ENCODE assay signal across 20 cellular contexts in genomic region chr20:25100914-25101313, GRCh38. TPM values are rescaled to one million over a fixed set of nuclear protein-coding genes. Genes with fewer than 3 reads are reported as not detected.
"Had no signal": no experiment of that assay in that cellular context is flagged by ENCODE, and none has a peak within 500 bp of the region (broad histone marks: within the 10 kb centered on the region; RNA-seq: fewer than 3 reads in every experiment).

No MANE protein-coding gene starts in this region.

- H3K27ac Mint-ChIP-seq: immature natural killer cell; naive thymus-derived CD8-positive, alpha-beta T cell; stimulated activated memory B cell treated with anti-CD40 and anti-IgM and Interleukin-4, amounts not matched to agents 10 μg/mL and 1 μg/mL and 100 μg/mL, for 72 hours; stimulated activated naive CD8-positive, alpha-beta T cell treated with anti-CD3 and anti-CD28 coated beads, Interleukin-15, Interleukin-2, amounts not matched to agents 100 ng/mL and 50 ng/mL, for 24 hours had no signal

- H3K9me3 Mint-ChIP-seq: immature natural killer cell; naive thymus-derived CD8-positive, alpha-beta T cell; stimulated activated memory B cell treated with anti-CD40 and anti-IgM and Interleukin-4, amounts not matched to agents 10 μg/mL and 1 μg/mL and 100 μg/mL, for 72 hours; stimulated activated naive CD8-positive, alpha-beta T cell treated with anti-CD3 and anti-CD28 coated beads, Interleukin-15, Interleukin-2, amounts not matched to agents 100 ng/mL and 50 ng/mL, for 24 hours had no signal

- DNase-seq: effector memory CD4-positive, alpha-beta T cell; foreskin fibroblast; glutamatergic neuron; immature natural killer cell; mesendoderm; mucosa of descending colon; naive thymus-derived CD8-positive, alpha-beta T cell; nucleus accumbens; ovary; right lobe of liver; stimulated activated CD4-positive, alpha-beta T cell treated with anti-CD3 and anti-CD28 coated beads, Interleukin-4, amount 100 ng/mL, for 1 hour; tibial artery; upper lobe of left lung; uterus had no signal

- H3K4me3 Mint-ChIP-seq: immature natural killer cell; naive thymus-derived CD8-positive, alpha-beta T cell; stimulated activated memory B cell treated with anti-CD40 and anti-IgM and Interleukin-4, amounts not matched to agents 10 μg/mL and 1 μg/mL and 100 μg/mL, for 72 hours; stimulated activated naive CD8-positive, alpha-beta T cell treated with anti-CD3 and anti-CD28 coated beads, Interleukin-15, Interleukin-2, amounts not matched to agents 100 ng/mL and 50 ng/mL, for 24 hours had no signal

- H3K36me3 Mint-ChIP-seq: immature natural killer cell; naive thymus-derived CD8-positive, alpha-beta T cell; stimulated activated memory B cell treated with anti-CD40 and anti-IgM and Interleukin-4, amounts not matched to agents 10 μg/mL and 1 μg/mL and 100 μg/mL, for 72 hours had no signal

- H3K4me1 ChIP-seq: gastroesophageal sphincter, right lobe of liver, tibial artery, upper lobe of left lung, uterus had no signal

- H3K27me3 ChIP-seq: ovary, right lobe of liver, upper lobe of left lung, uterus had no signal

- H3K36me3 ChIP-seq: gastroesophageal sphincter, ovary, right lobe of liver, tibial artery, upper lobe of left lung, uterus had no signal

- H3K9me3 ChIP-seq: gastroesophageal sphincter, mucosa of descending colon, ovary, right lobe of liver, tibial artery, upper lobe of left lung, uterus had no signal

- ATAC-seq: esophagus mucosa; gastroesophageal sphincter; mucosa of descending colon; naive thymus-derived CD8-positive, alpha-beta T cell; right lobe of liver; stimulated activated memory B cell treated with anti-CD40 and anti-IgM and Interleukin-4, amounts not matched to agents 10 μg/mL and 1 μg/mL and 100 μg/mL, for 72 hours had no signal

- H3K27ac ChIP-seq: gastroesophageal sphincter, ovary, right lobe of liver, tibial artery, upper lobe of left lung, uterus had no signal

- H3K4me3 ChIP-seq: gastroesophageal sphincter, mucosa of descending colon, ovary, right lobe of liver, tibial artery, upper lobe of left lung, uterus had no signal

RNA-seq across cellular contexts. Expression of gene VSX1, which starts 19.0 kb away (rescaled TPM):
- total RNA-seq: esophagus mucosa; gastroesophageal sphincter; lung microvascular endothelial cell; naive thymus-derived CD8-positive, alpha-beta T cell; posterior vena cava; upper lobe of left lung had no signal
